Comparison of ENCODE assay signal across 8 cellular contexts in the genomic region with DNA sequence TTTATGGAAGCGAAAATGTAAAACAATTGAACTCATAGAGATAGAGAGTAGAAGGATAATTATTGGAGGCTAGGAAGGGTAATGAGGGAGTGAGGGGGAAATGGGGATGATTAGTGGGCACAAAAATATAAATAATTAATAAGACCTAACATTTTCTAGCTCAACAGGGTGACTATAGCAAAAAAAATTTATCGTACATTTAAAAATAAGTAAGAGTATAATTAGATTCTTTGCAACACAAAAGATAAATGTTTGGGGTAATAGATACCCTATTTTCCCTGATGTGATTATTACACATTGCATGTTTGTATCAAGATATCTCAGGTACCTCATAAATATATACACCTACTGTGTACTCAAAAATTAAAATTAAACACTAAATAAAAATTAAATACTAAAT.
"Had no signal": no experiment of that assay in that cellular context is flagged by ENCODE, and none has a peak within 500 bp of the region (broad histone marks: within the 10 kb centered on the region; RNA-seq: fewer than 3 reads in every experiment).

No MANE protein-coding gene starts in this region.

- H3K4me3 Mint-ChIP-seq: IgD-negative memory B cell had no signal

- H3K4me2 ChIP-seq: KMS-11 had no signal

- H3K27ac ChIP-seq: HL-60, KMS-11 had no signal

- DNase-seq: IMR-90, KBM-7, KG1 had no signal

- H3K27me3 Mint-ChIP-seq: IgD-negative memory B cell had no signal

- FAIRE-seq: HTR-8/SVneo, K562 had no signal

- H3K9ac ChIP-seq: KMS-11 had no signal

- ATAC-seq: K562 had no signal

- H3K4me1 Mint-ChIP-seq: IgD-negative memory B cell had no signal

- H3K4me3 ChIP-seq: K562 had no signal
